ENCODE assay signal across 8 cellular contexts in the genomic region with DNA sequence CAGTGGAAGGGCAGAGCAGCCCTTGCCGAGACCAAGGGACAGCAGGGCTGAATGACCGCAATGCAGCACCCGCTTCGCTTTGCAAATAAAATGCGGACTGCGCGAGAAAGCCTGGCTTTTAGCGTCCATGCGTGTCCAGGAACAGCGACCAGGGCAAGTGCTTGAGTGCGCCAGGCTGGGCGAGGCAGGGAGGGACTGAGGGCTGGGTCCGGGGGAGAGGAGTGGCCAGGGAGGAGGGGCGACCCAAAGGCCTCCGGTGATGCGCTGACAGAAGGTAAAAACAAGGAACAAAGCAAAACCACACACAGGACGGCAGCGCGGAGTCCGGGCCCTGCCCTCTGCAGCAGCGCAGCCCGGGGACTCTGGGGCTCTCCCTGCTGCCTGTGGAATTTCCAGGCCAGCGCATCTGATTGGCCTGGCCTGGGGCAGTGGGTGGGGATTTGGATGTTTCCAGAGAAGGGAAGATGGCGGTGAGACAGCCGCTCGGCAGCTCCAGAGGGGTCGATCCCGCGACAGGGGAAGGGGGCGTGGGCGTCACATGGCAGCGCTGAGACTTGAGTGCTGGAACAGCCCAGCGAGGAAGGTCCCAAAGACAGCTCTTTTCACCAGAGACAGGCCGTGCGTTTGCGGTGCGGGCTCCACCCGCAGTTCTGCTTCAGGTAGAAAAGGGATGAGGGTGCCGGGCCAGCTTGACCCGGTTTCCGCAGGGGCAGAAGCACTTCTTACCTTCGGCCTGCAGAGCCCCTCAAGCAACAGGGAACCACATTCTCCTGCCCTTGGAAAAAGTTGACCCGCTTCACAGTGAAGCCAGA. TPM values are rescaled to one million over a fixed set of nuclear protein-coding genes. Genes with fewer than 3 reads are reported as not detected.
DNase-seq lines count a peak whose midpoint lies in the region; ATAC-seq lines count a peak whose summit lies in the region.

No MANE protein-coding gene starts in this region.

- H3K27me3 ChIP-seq in MG63 (no peaks in the 10 kb centered on the region), iPS-20b (ENCODE audit: insufficient read depth, low read length) (peaks cover 5% of the 10 kb centered on the region; the same call in 1 of the 2 replicates)

- in situ Hi-C loops in T47D (cut with HindIII; ENCODE audit: low pct_unique_long_range_greater_than_20kb, low sequenced_read_pairs), result no loop called here

- peaks cover 8% of the 10 kb centered on the region; the same call in 1 of the 2 replicates for H3K4me1 ChIP-seq in iPS-20b (ENCODE audit: insufficient read depth, low read length)

- peak overlapping the region; percentile 50 for H3K4me3 ChIP-seq in MG63
- peak overlapping the region; percentile 86 for H3K4me3 ChIP-seq in iPS-20b (ENCODE audit: low read length)
- peak overlapping the region; percentile 62 for H3K4me3 ChIP-seq in skeletal muscle cell (ENCODE audit: low read depth, low read length)

- DNase-seq in DMS53 treated with DMSO at 0.1 percent for 48 hours (lab: John Stamatoyannopoulos, UW; ENCODE audit: unreplicated experiment), result peak; percentile 74
- DNase-seq in MG63, result peak; percentile 86
- DNase-seq in SK-N-DZ (ENCODE audit: low spot score), result peak; percentile 86
- DNase-seq in T47D (ENCODE audit: low read depth in 1 of 2, low spot score in 1 of 2), result peak; percentile 96 to 97
- peak; percentile 49 for DNase-seq in skeletal muscle cell (ENCODE audit: low read depth)
- no peak for DNase-seq in KG1 (lab: John Stamatoyannopoulos, UW)

- no peaks in the 10 kb centered on the region for H3K9me3 ChIP-seq in MG63
- 0 out of 2 replicates have a peak, but pooled peaks cover 3% of the 10 kb centered on the region for H3K9me3 ChIP-seq in iPS-20b (ENCODE audit: insufficient read depth, low read depth, low read length)

- ATAC-seq in GM21576 (IDR thresholded peaks at IDR 0.05; ENCODE audit: unreplicated experiment), result peak; percentile 72

- H3K9ac ChIP-seq in iPS-20b (ENCODE audit: low read depth, low read length), result peak overlapping the region; percentile 82

- H3K27ac ChIP-seq in iPS-20b (ENCODE audit: low read length), result no peak overlapping the region

- H3K36me3 ChIP-seq in MG63 (no peaks in the 10 kb centered on the region), iPS-20b (ENCODE audit: insufficient read depth, low read depth, low read length) (no peaks in the 10 kb centered on the region)

RNA-seq across cellular contexts. Expression of gene SSR1, which starts 51.8 kb away (rescaled TPM):
- 170 and 187 TPM in 2 replicates for total RNA-seq in MG63 (2014; rRNA removed; shearing (Covaris generic); ENCODE audit: low replicate concordance)
- polyA plus RNA-seq in SK-N-DZ (2014; cell fraction: cytosol; rRNA removed), result 31.4 and 38.4 TPM in 2 replicates
- polyA plus RNA-seq in SK-N-DZ (2014; cell fraction: nucleus; rRNA removed), result 13.6 and 17.6 TPM in 2 replicates
